Comparison of ENCODE assay signal across 1 cellular context in genomic region chr1:169902750-169903149, GRCh38.
TF ChIP-seq lines count a peak whose summit lies in the region.

No MANE protein-coding gene starts in this region.

TF ChIP-seq in GM12878, 131 proteins besides CTCF, POLR2A, EP300 and RAD21:
- no peak for TF ChIP-seq CHD4 (IDR thresholded peaks at IDR 0.05)
- TF ChIP-seq ATF2 (IDR thresholded peaks at IDR 0.05; ENCODE audit: low read length) = no peak
